ENCODE assay signal across 8 cellular contexts in the genomic region with DNA sequence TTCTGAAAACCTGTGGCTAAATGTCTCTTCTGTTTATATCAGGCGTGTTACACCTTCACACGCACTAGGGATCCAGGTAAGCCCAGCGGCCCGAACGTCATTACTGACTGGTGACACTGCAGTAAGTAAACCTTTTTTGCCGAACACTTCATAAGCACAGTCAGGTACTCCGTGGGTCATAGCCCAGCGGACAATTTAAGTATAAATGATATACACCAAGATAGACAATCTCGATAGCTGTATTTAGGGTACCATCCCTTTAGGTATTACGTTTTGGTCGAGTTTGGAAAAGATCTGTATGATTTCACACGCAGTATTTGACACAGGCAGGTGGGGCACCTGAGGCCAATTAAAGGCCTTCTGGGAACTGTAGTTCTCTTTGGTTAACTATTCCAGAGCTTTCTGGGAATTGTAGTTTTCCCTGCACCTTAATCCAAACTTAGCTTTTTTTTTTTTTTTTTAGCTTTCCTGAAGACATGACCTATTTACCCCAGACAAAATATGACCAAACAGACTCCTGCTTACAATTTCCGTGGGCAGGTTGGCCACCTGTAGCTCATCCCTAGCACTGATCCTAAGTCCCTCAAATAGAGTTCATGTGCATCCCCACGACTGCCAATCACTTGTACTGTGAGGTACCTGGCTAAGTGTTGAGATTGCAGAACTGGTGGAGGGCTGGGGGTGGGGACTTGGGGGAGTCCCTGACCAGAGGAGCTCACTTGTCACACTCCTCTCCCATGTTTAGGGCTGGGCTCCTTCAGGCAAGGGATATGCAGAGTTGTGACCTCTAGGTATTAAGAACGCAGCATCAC. TPM values are rescaled to one million over a fixed set of nuclear protein-coding genes. Genes with fewer than 3 reads are reported as not detected.
A peak's percentile ranks its signal among the peaks of the same experiment; 100 is the strongest.
DNase-seq lines count a peak whose midpoint lies in the region; TF ChIP-seq lines count a peak whose summit lies in the region.

No MANE protein-coding gene starts in this region.

- H3K4me3 ChIP-seq in Karpas-422 (ENCODE audit: low read length): peak overlapping the region; percentile 75
- peak overlapping the region; percentile 92 for H3K4me3 ChIP-seq in SJCRH30
- H3K4me3 ChIP-seq in smooth muscle cell: peak overlapping the region; percentile 84

- H3K79me2 ChIP-seq in Karpas-422 (ENCODE audit: low read length) (peaks cover 19% of the 10 kb centered on the region), smooth muscle cell (ENCODE audit: low read depth) (no peaks in the 10 kb centered on the region)

- H3K4me2 ChIP-seq in Karpas-422 (ENCODE audit: low read depth, low read length, poor library complexity, severe bottlenecking) (peak overlapping the region; percentile 89), smooth muscle cell (peak overlapping the region; percentile 98)

- in situ Hi-C loops in T47D (cut with HindIII; ENCODE audit: low pct_unique_long_range_greater_than_20kb, low sequenced_read_pairs): no loop called here

- DNase-seq in ELR (ENCODE audit: low read depth) (peak; percentile 71), Karpas-422 (peak; percentile 79), SJCRH30 (peak in 1 of 2 experiments; percentile 50), T47D (ENCODE audit: low read depth in 1 of 2, low spot score in 1 of 2) (peak; percentile 59 to 68), islet precursor cell (peak; percentile 55), smooth muscle cell (lab: John Stamatoyannopoulos, UW; ENCODE audit: unreplicated experiment) (no peak), HPDE6-E6E7 (ENCODE audit: extremely low spot score) (no peak), MV-4-11 (lab: John Stamatoyannopoulos, UW) (no peak)

- H2AFZ ChIP-seq in Karpas-422 (ENCODE audit: low read length): peak overlapping the region; percentile 8; the same call in 1 of the 2 replicates
- H2AFZ ChIP-seq in smooth muscle cell (ENCODE audit: low read depth): peak overlapping the region; percentile 91

- peaks cover 9% of the 10 kb centered on the region for H3F3A ChIP-seq in smooth muscle cell (ENCODE audit: low read depth)

- no peaks in the 10 kb centered on the region for H3K27me3 ChIP-seq in Karpas-422 (ENCODE audit: low read length)
- no peaks in the 10 kb centered on the region for H3K27me3 ChIP-seq in SJCRH30
- no peaks in the 10 kb centered on the region for H3K27me3 ChIP-seq in smooth muscle cell (ENCODE audit: low read depth)

- H3K9me3 ChIP-seq in Karpas-422 (ENCODE audit: low read length) (no peaks in the 10 kb centered on the region), SJCRH30 (replicated peaks) (no peaks in the 10 kb centered on the region), smooth muscle cell (replicated peaks; ENCODE audit: low read depth) (no peaks in the 10 kb centered on the region)

- H3K4me1 ChIP-seq in Karpas-422 (ENCODE audit: low read length) (peaks cover 45% of the 10 kb centered on the region), SJCRH30 (no peaks in the 10 kb centered on the region), smooth muscle cell (ENCODE audit: low read depth) (peaks cover 14% of the 10 kb centered on the region)

- no peaks in the 10 kb centered on the region for H3K9me2 ChIP-seq in Karpas-422 (replicated peaks; ENCODE audit: insufficient read depth, low read length)

- H3K9ac ChIP-seq in Karpas-422 (ENCODE audit: low read length): peak overlapping the region; percentile 91
- H3K9ac ChIP-seq in smooth muscle cell (ENCODE audit: low read depth): peak overlapping the region; percentile 61

- H4K20me1 ChIP-seq in Karpas-422 (ENCODE audit: insufficient read depth, low read depth, low read length) (no peaks in the 10 kb centered on the region), smooth muscle cell (ENCODE audit: low read depth) (peaks cover 4% of the 10 kb centered on the region)

- 13% methylated on average over 15 of the region's 15 CpGs for WGBS in smooth muscle cell (ENCODE audit: low lambda C conversion rate)

- TF ChIP-seq CTCF in smooth muscle cell (IDR thresholded peaks at IDR 0.05; ENCODE audit: borderline replicate concordance, insufficient read depth, poor library complexity, severe bottlenecking): no peak

- H3K27ac ChIP-seq in Karpas-422 (ENCODE audit: low read length) (peak overlapping the region; percentile 51), SJCRH30 (peak overlapping the region; percentile 32), smooth muscle cell (ENCODE audit: low read depth) (peak overlapping the region; percentile 3)

- H3K36me3 ChIP-seq in Karpas-422 (ENCODE audit: insufficient read depth, low read length): peaks cover 6% of the 10 kb centered on the region; the same call in 1 of the 2 replicates
- peaks cover 23% of the 10 kb centered on the region for H3K36me3 ChIP-seq in SJCRH30
- no peaks in the 10 kb centered on the region for H3K36me3 ChIP-seq in smooth muscle cell (ENCODE audit: low read depth)

RNA-seq across cellular contexts. Expression of a gene that starts 0.9 kb away (rescaled TPM):
- total RNA-seq in Karpas-422 (2014; rRNA removed; shearing (Covaris generic); ENCODE audit: low replicate concordance): 40.0 and 79.0 TPM in 2 replicates
- 42.1 and 48.4 TPM in 2 replicates for total RNA-seq in SJCRH30 (2014; rRNA removed; shearing (Covaris generic))
- 17.4 and 17.6 TPM in 2 replicates for total RNA-seq in smooth muscle cell
- polyA plus RNA-seq in smooth muscle cell: 33.9 and 38.9 TPM in 2 replicates

RNA-seq across cellular contexts. Expression of a gene that starts 3.5 kb away (rescaled TPM):
- total RNA-seq in Karpas-422 (2014; rRNA removed; shearing (Covaris generic); ENCODE audit: low replicate concordance): 13.3 and 26.3 TPM in 2 replicates
- total RNA-seq in SJCRH30 (2014; rRNA removed; shearing (Covaris generic)): 4.8 and 5.4 TPM in 2 replicates
- 0.04 and 0.54 TPM in 2 replicates for total RNA-seq in smooth muscle cell
- 0.39 TPM in 1 of 2 replicates, not detected in the other for polyA plus RNA-seq in smooth muscle cell

RNA-seq across cellular contexts. Expression of a gene that starts 19.6 kb away (rescaled TPM):
- total RNA-seq in Karpas-422 (2014; rRNA removed; shearing (Covaris generic); ENCODE audit: low replicate concordance): not detected in 2 replicates
- 0.12 TPM in 1 of 2 replicates, not detected in the other for total RNA-seq in SJCRH30 (2014; rRNA removed; shearing (Covaris generic))
- 0.72 and 0.85 TPM in 2 replicates for total RNA-seq in smooth muscle cell
- 0.30 and 0.52 TPM in 2 replicates for polyA plus RNA-seq in smooth muscle cell

RNA-seq across cellular contexts. Expression of a gene that starts 29.1 kb away (rescaled TPM):
- total RNA-seq in Karpas-422 (2014; rRNA removed; shearing (Covaris generic); ENCODE audit: low replicate concordance): not detected in 2 replicates
- 1.2 and 1.5 TPM in 2 replicates for total RNA-seq in SJCRH30 (2014; rRNA removed; shearing (Covaris generic))
- total RNA-seq in smooth muscle cell: 0.27 TPM in 1 of 2 replicates, not detected in the other
- 0.37 TPM in 2 replicates for polyA plus RNA-seq in smooth muscle cell

RNA-seq across cellular contexts. Expression of a gene that starts 35.8 kb away (rescaled TPM):
- 23.7 and 38.7 TPM in 2 replicates for total RNA-seq in Karpas-422 (2014; rRNA removed; shearing (Covaris generic); ENCODE audit: low replicate concordance)
- 21.2 and 23.3 TPM in 2 replicates for total RNA-seq in SJCRH30 (2014; rRNA removed; shearing (Covaris generic))
- total RNA-seq in smooth muscle cell: 40.0 and 47.5 TPM in 2 replicates
- polyA plus RNA-seq in smooth muscle cell: 52.1 and 52.7 TPM in 2 replicates

Comparison
In these comparisons a context has a peak if more than half of its experiments do, and no peak if none do; other contexts are left out.
1. DNase-seq: peak in ELR (single experiment), Karpas-422 (single experiment), T47D (2 of 2) and islet precursor cell (single experiment); none in smooth muscle cell (single experiment), HPDE6-E6E7 (single experiment) and MV-4-11 (single experiment).
2. Peak in every context shown above with its lines, with median percentiles within 50 percentile points of each other: H3K27ac ChIP-seq and H3K4me3 ChIP-seq.